ENCODE assay signal across 8 cellular contexts in the genomic region with DNA sequence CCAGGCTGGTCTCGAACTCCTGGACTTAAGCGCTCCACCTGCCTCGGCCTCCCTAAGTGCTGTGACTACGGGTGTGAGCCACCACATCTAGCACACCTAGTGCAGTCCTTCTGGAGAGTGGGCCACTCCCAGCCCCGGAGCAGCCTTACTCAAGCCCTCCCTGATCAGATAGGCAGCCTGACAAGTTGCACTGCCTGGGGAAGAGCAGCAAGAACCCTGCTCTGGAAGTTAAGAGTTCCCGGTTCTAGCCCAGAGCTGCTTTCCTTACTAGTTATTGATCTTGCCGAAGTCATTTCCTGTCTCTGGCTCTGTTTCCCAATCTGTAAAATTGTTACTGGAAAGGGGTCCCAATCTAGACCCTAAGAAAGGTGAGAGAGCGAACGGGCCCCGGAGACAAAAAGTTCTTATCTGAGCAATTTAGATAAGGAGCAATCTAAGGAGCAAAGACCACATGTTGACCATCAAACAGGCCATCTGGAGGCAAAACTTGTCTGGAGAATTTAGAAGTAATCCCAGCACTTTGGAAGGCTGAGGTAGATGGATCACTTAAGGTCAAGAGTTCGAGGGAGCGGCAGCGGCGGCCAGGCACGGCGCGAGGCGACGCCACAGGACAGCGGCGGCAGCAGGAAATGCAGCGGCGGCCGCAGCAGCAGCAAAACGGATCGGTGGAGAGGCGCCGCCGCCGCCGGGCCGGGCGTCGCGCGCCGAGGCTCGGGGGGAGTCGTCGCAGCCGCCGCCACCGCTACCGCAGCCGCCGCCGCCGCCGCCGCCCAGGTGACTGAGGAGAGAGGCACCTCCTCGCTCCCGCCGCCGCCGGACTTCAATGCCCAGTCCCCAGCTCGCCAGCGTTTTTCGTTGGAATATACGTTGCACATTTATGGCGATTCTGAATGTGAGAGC. TPM values are rescaled to one million over a fixed set of nuclear protein-coding genes. Genes with fewer than 3 reads are reported as not detected.
DNase-seq lines count a peak whose midpoint lies in the region; ATAC-seq and TF ChIP-seq lines count a peak whose summit lies in the region.

No MANE protein-coding gene starts in this region.

- H3K27ac Mint-ChIP-seq in activated T-cell treated with anti-CD3 and anti-CD28 coated beads, Interleukin-2, amount 50 U/mL, for 24 hours: peak overlapping the region; percentile 63

- no peaks in the 10 kb centered on the region for H3K9me3 Mint-ChIP-seq in activated T-cell treated with anti-CD3 and anti-CD28 coated beads, Interleukin-2, amount 50 U/mL, for 24 hours

- DNase-seq in AG08396 (ENCODE audit: low spot score) (peak; percentile 68), NCI-H82 treated with DMSO at 0.1 percent for 48 hours (lab: John Stamatoyannopoulos, UW; ENCODE audit: unreplicated experiment) (peak; percentile 31), thoracic aorta (ENCODE audit: low spot score) (no peak), NCI-H2029 treated with DMSO at 0.1 percent for 48 hours (lab: John Stamatoyannopoulos, UW) (no peak)
- DNase-seq in activated T-cell treated with anti-CD3 and anti-CD28 coated beads, Interleukin-2, amount 50 U/mL, for 24 hours: peak; percentile 72

- H3K36me3 ChIP-seq in muscle layer of colon (ENCODE audit: insufficient read depth, low read length): no peaks in the 10 kb centered on the region
- no peaks in the 10 kb centered on the region for H3K36me3 ChIP-seq in thoracic aorta

- TF ChIP-seq POLR2A in GM18951 (IDR thresholded peaks at IDR 0.05; ENCODE audit: extremely low read depth, insufficient read depth, insufficient read length): peak; percentile 50

- H3K4me3 Mint-ChIP-seq in activated T-cell treated with anti-CD3 and anti-CD28 coated beads, Interleukin-2, amount 50 U/mL, for 24 hours: peak overlapping the region; percentile 72

- peak; percentile 58 for TF ChIP-seq CTCF in thoracic aorta (IDR thresholded peaks at IDR 0.05)

- ATAC-seq in esophagus mucosa (peak; percentile 13), thoracic aorta (ENCODE audit: insufficient number of reproducible peaks, low FRiP score, low read depth) (no peak)

- H3K27me3 Mint-ChIP-seq in activated T-cell treated with anti-CD3 and anti-CD28 coated beads, Interleukin-2, amount 50 U/mL, for 24 hours: no peaks in the 10 kb centered on the region

- H3K9me3 ChIP-seq in muscle layer of colon (ENCODE audit: low read length) (no peaks in the 10 kb centered on the region), thoracic aorta (no peaks in the 10 kb centered on the region)

- peaks cover 4% of the 10 kb centered on the region for H3K36me3 Mint-ChIP-seq in activated T-cell treated with anti-CD3 and anti-CD28 coated beads, Interleukin-2, amount 50 U/mL, for 24 hours (ENCODE audit: low read depth)

- in situ Hi-C loops in GM18951 (cut with MboI; ENCODE audit: low sequenced_read_pairs, unreplicated experiment): no loop called here

- H3K4me1 Mint-ChIP-seq in activated T-cell treated with anti-CD3 and anti-CD28 coated beads, Interleukin-2, amount 50 U/mL, for 24 hours (ENCODE audit: low read depth): peaks cover 47% of the 10 kb centered on the region

- H3K4me1 ChIP-seq in muscle layer of colon (ENCODE audit: insufficient read depth, low read length) (peaks cover 23% of the 10 kb centered on the region), thoracic aorta (ENCODE audit: control insufficient read depth in 1 of 2, low read depth in 2 of 2) (peaks cover 9 to 40% of the 10 kb centered on the region in 2 donors)

- H3K4me3 ChIP-seq in muscle layer of colon (ENCODE audit: low read depth in 1 of 2, low read length in 2 of 2): peak overlapping the region in 1 of 2 donors; percentile 32
- H3K4me3 ChIP-seq in thoracic aorta: peak overlapping the region; percentile 74

- H3K9ac ChIP-seq in muscle layer of colon (ENCODE audit: low read length): no peak overlapping the region

- H3K27ac ChIP-seq in muscle layer of colon (ENCODE audit: low read depth, low read length) (peak overlapping the region; percentile 86), thoracic aorta (peak overlapping the region; percentile 68 to 82)

- H3K27me3 ChIP-seq in muscle layer of colon (ENCODE audit: control insufficient read depth in 1 of 2, insufficient read depth in 2 of 2, low read length in 2 of 2) (no peaks in the 10 kb centered on the region), thoracic aorta (replicated peaks; ENCODE audit: insufficient read depth) (no peaks in the 10 kb centered on the region)

RNA-seq across cellular contexts. Expression of a gene that starts 4.3 kb away (rescaled TPM):
- 13.3 TPM for total RNA-seq in esophagus mucosa
- 100 to 1,000 TPM in 1 of 2 donors, 10 to 100 TPM in 1; 86.7 to 130 TPM for total RNA-seq in thoracic aorta

RNA-seq across cellular contexts. Expression of a gene that starts 21.0 kb away (rescaled TPM):
- total RNA-seq in esophagus mucosa: 15.7 TPM
- total RNA-seq in thoracic aorta: 1 to 10 TPM in 1 of 2 donors, under 1 TPM in 1; 0.14 to 2.8 TPM

RNA-seq across cellular contexts. Expression of a gene that starts 30.2 kb away (rescaled TPM):
- total RNA-seq in esophagus mucosa (67.4 TPM), thoracic aorta (10 to 100 TPM; 20.8 to 21.1 TPM)

RNA-seq across cellular contexts. Expression of a gene that starts 35.2 kb away (rescaled TPM):
- total RNA-seq in esophagus mucosa (33.8 TPM), thoracic aorta (10 to 100 TPM; 31.5 to 41.2 TPM)

RNA-seq across cellular contexts. Expression of a gene that starts 45.8 kb away (rescaled TPM):
- total RNA-seq in esophagus mucosa: 2.9 TPM
- 1 to 10 TPM in 1 of 2 donors, not detected in 1; 6.6 TPM for total RNA-seq in thoracic aorta

Comparison
In these comparisons a context has a peak if more than half of its experiments do, and no peak if none do; other contexts are left out.
1. DNase-seq: peak in AG08396 (single experiment), NCI-H82 treated with DMSO at 0.1 percent for 48 hours (single experiment) and activated T-cell treated with anti-CD3 and anti-CD28 coated beads, Interleukin-2, amount 50 U/mL, for 24 hours (single experiment); none in thoracic aorta (single experiment) and NCI-H2029 treated with DMSO at 0.1 percent for 48 hours (single experiment).